In the genomic region with DNA sequence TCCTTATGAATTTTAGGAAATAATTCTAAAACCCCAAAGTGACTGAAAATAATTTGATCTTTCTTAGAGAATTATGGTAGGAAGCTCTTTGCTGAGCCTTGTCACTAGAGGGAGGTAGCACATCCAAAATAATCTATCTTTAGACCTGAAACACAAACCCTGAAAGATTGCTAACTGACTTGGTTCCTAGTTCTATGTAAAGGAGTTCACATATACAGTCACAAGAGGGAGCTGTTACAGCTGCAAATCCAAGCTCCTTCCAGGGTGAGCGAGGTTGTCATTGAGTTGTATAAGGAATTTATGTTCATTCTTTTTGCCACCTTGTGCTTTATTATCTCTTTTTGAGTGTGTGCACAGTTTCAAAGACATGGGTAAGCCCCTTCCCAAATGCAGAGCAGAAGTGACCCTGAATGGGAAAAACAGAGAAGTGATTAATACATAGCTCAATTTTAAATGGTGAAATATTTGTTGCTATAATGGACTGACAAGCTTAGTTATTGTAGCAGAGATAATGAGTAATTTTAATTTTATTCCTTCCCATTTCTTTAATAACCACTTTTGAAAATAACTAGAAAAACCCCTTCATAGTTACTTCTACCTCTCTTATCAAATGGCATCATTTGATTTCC, we compare ENCODE assay signal across 9 cellular contexts.
A peak's percentile ranks its signal among the peaks of the same experiment; 100 is the strongest.
DNase-seq lines count a peak whose midpoint lies in the region; ATAC-seq, FAIRE-seq and TF ChIP-seq lines count a peak whose summit lies in the region.
"Had no signal": no experiment of that assay in that cellular context is flagged by ENCODE, and none has a peak within 500 bp of the region (broad histone marks: within the 10 kb centered on the region; RNA-seq: fewer than 3 reads in every experiment).

No MANE protein-coding gene starts in this region.

- no peaks in the 10 kb centered on the region for H3K4me1 ChIP-seq in astrocyte (ENCODE audit: insufficient read depth, low read length)

- TF ChIP-seq CTCF in CD14-positive monocyte (IDR thresholded peaks at IDR 0.05) (peak; percentile 69), astrocyte (IDR thresholded peaks at IDR 0.05; ENCODE audit: insufficient read depth, low read depth, low read length) (peak; percentile 81)

- no peak overlapping the region for H3K4me3 ChIP-seq in astrocyte (ENCODE audit: insufficient read depth, low read depth, low read length)

- no peaks in the 10 kb centered on the region for H3K36me3 ChIP-seq in astrocyte (ENCODE audit: insufficient read depth, low read length)

- no peak overlapping the region for H3K27ac ChIP-seq in astrocyte (ENCODE audit: low read depth, low read length)

- H3K4me1 Mint-ChIP-seq in CD14-positive monocyte (no peaks in the 10 kb centered on the region), astrocyte (ENCODE audit: low read depth, unreplicated experiment) (no peaks in the 10 kb centered on the region)
- H3K4me1 Mint-ChIP-seq: IgD-negative memory B cell had no signal

- H2AFZ ChIP-seq in astrocyte (ENCODE audit: low read depth, low read length): no peak overlapping the region

- intact Hi-C loops in CD14-positive monocyte (cut with micrococcal nuclease): no loop called here

- no peaks in the 10 kb centered on the region for H3K27me3 ChIP-seq in astrocyte (ENCODE audit: insufficient read depth, low read length)

- H3K9me3 ChIP-seq in astrocyte (ENCODE audit: insufficient read depth, low read depth, low read length): peaks cover 4% of the 10 kb centered on the region

- no peak for DNase-seq in CD14-positive monocyte (ENCODE audit: low spot score)
- DNase-seq in NCI-H2227 treated with DMSO at 0.1 percent for 48 hours (lab: John Stamatoyannopoulos, UW): peak; percentile 26
- DNase-seq in astrocyte (ENCODE audit: low read depth): peak; percentile 26
- DNase-seq in iris pigment epithelial cell (ENCODE audit: low read depth): peak; percentile 75
- DNase-seq in NCI-H345 treated with DMSO at 0.1 percent for 48 hours (lab: John Stamatoyannopoulos, UW; ENCODE audit: unreplicated experiment): no peak
- no peak for DNase-seq in NCI-H1436 treated with DMSO at 0.1 percent for 48 hours (lab: John Stamatoyannopoulos, UW)
- DNase-seq in activated naive CD4-positive, alpha-beta T cell treated with anti-CD3 and anti-CD28 coated beads, Interleukin-2, amount 50 U/mL, for 16 hours: no peak

- H3K79me2 ChIP-seq in astrocyte (ENCODE audit: insufficient read depth, low read length): no peaks in the 10 kb centered on the region

- H3K9me3 Mint-ChIP-seq in CD14-positive monocyte: peaks cover 3 to 14% (median 6%) of the 10 kb centered on the region in 7 donors
- H3K9me3 Mint-ChIP-seq in astrocyte (ENCODE audit: unreplicated experiment): peaks cover 14% of the 10 kb centered on the region

- H3K27ac Mint-ChIP-seq in CD14-positive monocyte (no peak overlapping the region), astrocyte (ENCODE audit: unreplicated experiment) (no peak overlapping the region)

- H3K4me3 Mint-ChIP-seq in CD14-positive monocyte: no peak overlapping the region
- no peak overlapping the region for H3K4me3 Mint-ChIP-seq in astrocyte (ENCODE audit: unreplicated experiment)
- H3K4me3 Mint-ChIP-seq: IgD-negative memory B cell had no signal

- ATAC-seq in GM19043 (IDR thresholded peaks at IDR 0.05; ENCODE audit: low read depth, unreplicated experiment): peak; percentile 53

- H3K36me3 Mint-ChIP-seq in CD14-positive monocyte (no peaks in the 10 kb centered on the region), astrocyte (ENCODE audit: low read depth, unreplicated experiment) (peaks cover 2% of the 10 kb centered on the region)

- no peaks in the 10 kb centered on the region for H4K20me1 ChIP-seq in astrocyte (ENCODE audit: insufficient read depth, low read length)

- FAIRE-seq in astrocyte (lab: Jason Lieb, UNC): no peak

- H3K4me2 ChIP-seq in astrocyte (ENCODE audit: low read length): no peak overlapping the region

- H3K27me3 Mint-ChIP-seq in CD14-positive monocyte (ENCODE audit: low read depth in 3 of 3) (peaks cover 2 to 3% (median 2%) of the 10 kb centered on the region in 3 donors), astrocyte (ENCODE audit: low read depth, unreplicated experiment) (no peaks in the 10 kb centered on the region)

- H3K9ac ChIP-seq in astrocyte (ENCODE audit: low read length): no peak overlapping the region

Comparison
In these comparisons a context has a peak if more than half of its experiments do, and no peak if none do; other contexts are left out.
1. DNase-seq: peak in NCI-H2227 treated with DMSO at 0.1 percent for 48 hours (single experiment), astrocyte (single experiment) and iris pigment epithelial cell (single experiment); none in CD14-positive monocyte (single experiment), NCI-H345 treated with DMSO at 0.1 percent for 48 hours (single experiment), NCI-H1436 treated with DMSO at 0.1 percent for 48 hours (single experiment) and activated naive CD4-positive, alpha-beta T cell treated with anti-CD3 and anti-CD28 coated beads, Interleukin-2, amount 50 U/mL, for 16 hours (single experiment).